Comparison of ENCODE assay signal across 11 cellular contexts in the genomic region with DNA sequence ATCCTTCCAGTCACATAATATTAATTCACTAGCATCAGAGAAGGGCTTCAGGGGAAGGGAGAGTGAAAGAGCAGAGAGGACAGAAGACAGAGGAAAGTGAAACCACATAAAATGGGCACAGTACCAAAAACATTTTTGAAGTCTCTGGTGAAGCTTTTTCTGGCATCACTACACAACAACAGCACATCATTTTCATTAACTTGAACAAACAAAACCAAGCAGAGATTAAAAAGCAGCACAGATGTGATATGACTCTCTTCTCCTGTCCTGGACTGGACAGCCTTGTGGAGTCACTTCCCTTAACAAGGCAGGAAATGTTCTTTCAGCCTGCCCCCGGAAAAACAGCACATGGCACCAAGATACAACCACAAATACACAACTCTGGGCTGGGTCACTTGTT.
DNase-seq lines count a peak whose midpoint lies in the region; ATAC-seq and TF ChIP-seq lines count a peak whose summit lies in the region.
"Had no signal": no experiment of that assay in that cellular context is flagged by ENCODE, and none has a peak within 500 bp of the region (broad histone marks: within the 10 kb centered on the region; RNA-seq: fewer than 3 reads in every experiment).

No MANE protein-coding gene starts in this region.

- peaks cover 8 to 15% (median 11%) of the 10 kb centered on the region in 10 experiments; a peak in 19 of 20 replicates for H3K4me1 ChIP-seq in BLaER1 treated with 17β-estradiol and CSF1 and Interleukin-3, amounts not matched to agents 10 nM and 100 nM
- H3K4me1 ChIP-seq in MM.1S (ENCODE audit: low read length) (no peaks in the 10 kb centered on the region), endocrine pancreas (ENCODE audit: control insufficient read depth, insufficient read depth, low read length) (peaks cover 9% of the 10 kb centered on the region), mesenchymal stem cell (ENCODE audit: control insufficient read depth, insufficient read depth, low read depth, low read length) (peaks cover 2% of the 10 kb centered on the region), neuronal stem cell (ENCODE audit: control insufficient read depth in 2 of 2, insufficient read depth in 1 of 2, low read depth in 1 of 2, low read length in 2 of 2) (peaks cover 0 to 3% of the 10 kb centered on the region in 2 donors)
- no peaks in the 10 kb centered on the region for H3K4me1 ChIP-seq in naive thymus-derived CD4-positive, alpha-beta T cell (ENCODE audit: control insufficient read depth in 2 of 2, insufficient read depth in 2 of 2, low read length in 2 of 2)

- no peaks in the 10 kb centered on the region for H3K36me3 ChIP-seq in BLaER1 treated with 17β-estradiol and CSF1 and Interleukin-3, amounts not matched to agents 10 nM and 100 nM
- H3K36me3 ChIP-seq in MM.1S (replicated peaks; ENCODE audit: insufficient read depth, low read length) (no peaks in the 10 kb centered on the region), endocrine pancreas (ENCODE audit: control insufficient read depth, insufficient read depth, low read length) (no peaks in the 10 kb centered on the region), mesenchymal stem cell (ENCODE audit: control insufficient read depth in 1 of 2, insufficient read depth in 2 of 2, low read depth in 1 of 2, low read length in 2 of 2) (no peaks in the 10 kb centered on the region), neuronal stem cell (replicated peaks in 1 of 2; ENCODE audit: control insufficient read depth in 2 of 2, insufficient read depth in 2 of 2, low read length in 2 of 2) (no peaks in the 10 kb centered on the region)
- no peaks in the 10 kb centered on the region for H3K36me3 ChIP-seq in naive thymus-derived CD4-positive, alpha-beta T cell (ENCODE audit: control insufficient read depth in 2 of 3, insufficient read depth in 3 of 3, low read length in 3 of 3)

- WGBS in mesenchymal stem cell = 77% methylated on average over 1 of the region's 1 CpG
- WGBS in neuronal stem cell (ENCODE audit: extremely low coverage in 2 of 2, insufficient read length in 2 of 2, insufficient replicate concordance in 1 of 2), 2 donors = no CpG with 5 or more reads among the region's 1 CpG

- H2BK12ac ChIP-seq in mesenchymal stem cell (ENCODE audit: low read length in 2 of 2) = no peak overlapping the region
- H2BK12ac ChIP-seq in neuronal stem cell (ENCODE audit: low read length) = no peak overlapping the region

- H3K9ac ChIP-seq in BLaER1 treated with 17β-estradiol and CSF1 and Interleukin-3, amounts not matched to agents 10 nM and 100 nM = no peak overlapping the region
- H3K9ac ChIP-seq in MM.1S (ENCODE audit: low read length) (no peak overlapping the region), endocrine pancreas (ENCODE audit: control insufficient read depth, insufficient read depth, low read length) (no peak overlapping the region), mesenchymal stem cell (ENCODE audit: low read length) (peak overlapping the region; percentile 57), neuronal stem cell (ENCODE audit: low read depth, low read length, poor library complexity) (no peak overlapping the region)

- no peak overlapping the region for H3K4me3 ChIP-seq in BLaER1 treated with 17β-estradiol and CSF1 and Interleukin-3, amounts not matched to agents 10 nM and 100 nM
- no peak overlapping the region for H3K4me3 ChIP-seq in MM.1S (ENCODE audit: low read length)
- peak overlapping the region; percentile 4 for H3K4me3 ChIP-seq in endocrine pancreas (ENCODE audit: control insufficient read depth, insufficient read depth, low read length)
- H3K4me3 ChIP-seq in mesenchymal stem cell (ENCODE audit: insufficient read depth in 1 of 2, low read depth in 1 of 2, low read length in 2 of 2) = peak overlapping the region in 1 of 2 experiments; percentile 24
- H3K4me3 ChIP-seq in neuronal stem cell (ENCODE audit: low read length in 2 of 2) = no peak overlapping the region
- H3K4me3 ChIP-seq in naive thymus-derived CD4-positive, alpha-beta T cell (ENCODE audit: low read length) = no peak overlapping the region

- H3K18ac ChIP-seq in mesenchymal stem cell (ENCODE audit: low read depth in 1 of 2, low read length in 2 of 2) (no peak overlapping the region), neuronal stem cell (ENCODE audit: low read length) (no peak overlapping the region)

- no peaks in the 10 kb centered on the region for H3K9me3 ChIP-seq in BLaER1 treated with 17β-estradiol and CSF1 and Interleukin-3, amounts not matched to agents 10 nM and 100 nM (replicated peaks in 1 of 11)
- no peaks in the 10 kb centered on the region for H3K9me3 ChIP-seq in MM.1S (replicated peaks; ENCODE audit: insufficient read depth, low read length)
- no peaks in the 10 kb centered on the region for H3K9me3 ChIP-seq in endocrine pancreas (ENCODE audit: control insufficient read depth, low read length)
- H3K9me3 ChIP-seq in mesenchymal stem cell (ENCODE audit: control insufficient read depth, low read length) = no peaks in the 10 kb centered on the region
- no peaks in the 10 kb centered on the region for H3K9me3 ChIP-seq in neuronal stem cell (replicated peaks in 1 of 2; ENCODE audit: control insufficient read depth in 2 of 2, insufficient read depth in 1 of 2, low read depth in 1 of 2, low read length in 2 of 2)
- no peaks in the 10 kb centered on the region for H3K9me3 ChIP-seq in naive thymus-derived CD4-positive, alpha-beta T cell (ENCODE audit: control insufficient read depth in 2 of 3, low read length in 3 of 3)

- H3K27ac Mint-ChIP-seq in naive thymus-derived CD4-positive, alpha-beta T cell = no peak overlapping the region
- no peak overlapping the region for H3K27ac Mint-ChIP-seq in stimulated activated naive B cell treated with anti-CD40 and anti-IgM and Interleukin-4, amounts not matched to agents 10 μg/mL and 1 μg/mL and 100 μg/mL, for 72 hours
- H3K27ac Mint-ChIP-seq: CD4-positive, CD25-positive, alpha-beta regulatory T cell; stimulated activated effector memory CD8-positive, alpha-beta T cell treated with anti-CD3 and anti-CD28 coated beads, Interleukin-12 subunit alpha, Interleukin-12 subunit beta, amount 100 ng/mL, for 72 hours had no signal

- no peak overlapping the region for H2AFZ ChIP-seq in MM.1S (ENCODE audit: low read length)
- no peak overlapping the region for H2AFZ ChIP-seq in mesenchymal stem cell (ENCODE audit: low read depth, low read length)
- H2AFZ ChIP-seq in neuronal stem cell (ENCODE audit: low read length) = no peak overlapping the region

- POLR2A ChIA-PET in naive thymus-derived CD4-positive, alpha-beta T cell (lab: Charles Lee) = no interaction called here

- H3K27me3 ChIP-seq in BLaER1 treated with 17β-estradiol and CSF1 and Interleukin-3, amounts not matched to agents 10 nM and 100 nM = no peaks in the 10 kb centered on the region
- H3K27me3 ChIP-seq in MM.1S (replicated peaks; ENCODE audit: insufficient read depth, low read length) (no peaks in the 10 kb centered on the region), endocrine pancreas (ENCODE audit: control insufficient read depth, insufficient read depth, low read length) (no peaks in the 10 kb centered on the region), mesenchymal stem cell (ENCODE audit: control insufficient read depth in 1 of 2, insufficient read depth in 1 of 2, low read length in 2 of 2) (no peaks in the 10 kb centered on the region), neuronal stem cell (ENCODE audit: control insufficient read depth in 3 of 3, insufficient read depth in 3 of 3, low read depth in 1 of 3, low read length in 3 of 3) (no peaks in the 10 kb centered on the region)
- no peaks in the 10 kb centered on the region for H3K27me3 ChIP-seq in naive thymus-derived CD4-positive, alpha-beta T cell (ENCODE audit: control insufficient read depth in 2 of 2, insufficient read depth in 2 of 2, low read length in 2 of 2)

- H3K36me3 Mint-ChIP-seq in naive thymus-derived CD4-positive, alpha-beta T cell = no peaks in the 10 kb centered on the region
- H3K36me3 Mint-ChIP-seq in stimulated activated naive B cell treated with anti-CD40 and anti-IgM and Interleukin-4, amounts not matched to agents 10 μg/mL and 1 μg/mL and 100 μg/mL, for 72 hours = no peaks in the 10 kb centered on the region
- H3K36me3 Mint-ChIP-seq: CD4-positive, CD25-positive, alpha-beta regulatory T cell; stimulated activated effector memory CD8-positive, alpha-beta T cell treated with anti-CD3 and anti-CD28 coated beads, Interleukin-12 subunit alpha, Interleukin-12 subunit beta, amount 100 ng/mL, for 72 hours had no signal

- H3K27ac ChIP-seq in BLaER1 treated with 17β-estradiol and CSF1 and Interleukin-3, amounts not matched to agents 10 nM and 100 nM = no peak overlapping the region
- H3K27ac ChIP-seq in MM.1S (ENCODE audit: low read length) (no peak overlapping the region), mesenchymal stem cell (ENCODE audit: low read length, poor library complexity, severe bottlenecking) (no peak overlapping the region), neuronal stem cell (replicated peaks; ENCODE audit: low read length) (no peak overlapping the region)
- H3K27ac ChIP-seq in naive thymus-derived CD4-positive, alpha-beta T cell (ENCODE audit: low read depth, low read length) = no peak overlapping the region

- H3K79me1 ChIP-seq in mesenchymal stem cell (replicated peaks; ENCODE audit: low read length, poor library complexity, severe bottlenecking) (no peaks in the 10 kb centered on the region), neuronal stem cell (ENCODE audit: low read depth, low read length) (no peaks in the 10 kb centered on the region)

- no peak overlapping the region for H2BK120ac ChIP-seq in mesenchymal stem cell (ENCODE audit: low read depth, low read length)
- no peak overlapping the region for H2BK120ac ChIP-seq in neuronal stem cell (ENCODE audit: low read depth, low read length)

- H3K4me2 ChIP-seq in BLaER1 treated with 17β-estradiol and CSF1 and Interleukin-3, amounts not matched to agents 10 nM and 100 nM = peak overlapping the region; percentile 29 to 66 (median 52)
- peak overlapping the region; percentile 20; the same call in 1 of the 2 replicates for H3K4me2 ChIP-seq in MM.1S (ENCODE audit: low read depth, low read length)
- no peak overlapping the region for H3K4me2 ChIP-seq in mesenchymal stem cell (ENCODE audit: low read length, poor library complexity, severe bottlenecking)
- H3K4me2 ChIP-seq in neuronal stem cell (ENCODE audit: insufficient read depth, low read length, poor library complexity, severe bottlenecking) = no peak overlapping the region

- peaks cover 0 to 12% (median 3%) of the 10 kb centered on the region in 11 donors for H3K9me3 Mint-ChIP-seq in naive thymus-derived CD4-positive, alpha-beta T cell
- peaks cover 0 to 5% of the 10 kb centered on the region in 2 donors for H3K9me3 Mint-ChIP-seq in stimulated activated naive B cell treated with anti-CD40 and anti-IgM and Interleukin-4, amounts not matched to agents 10 μg/mL and 1 μg/mL and 100 μg/mL, for 72 hours

- no peak for ATAC-seq in GM21515 (IDR thresholded peaks at IDR 0.05; ENCODE audit: unreplicated experiment)
- ATAC-seq in naive thymus-derived CD4-positive, alpha-beta T cell = no peak
- no peak for ATAC-seq in stimulated activated naive B cell treated with anti-CD40 and anti-IgM and Interleukin-4, amounts not matched to agents 10 μg/mL and 1 μg/mL and 100 μg/mL, for 72 hours (replicated peaks)
- ATAC-seq: stimulated activated effector memory CD8-positive, alpha-beta T cell treated with anti-CD3 and anti-CD28 coated beads, Interleukin-12 subunit alpha, Interleukin-12 subunit beta, amount 100 ng/mL, for 72 hours had no signal

- no peaks in the 10 kb centered on the region for H3F3A ChIP-seq in MM.1S (ENCODE audit: insufficient read depth, low read length)

- no peaks in the 10 kb centered on the region for H4K20me1 ChIP-seq in BLaER1 treated with 17β-estradiol and CSF1 and Interleukin-3, amounts not matched to agents 10 nM and 100 nM
- H4K20me1 ChIP-seq in MM.1S (ENCODE audit: insufficient read depth, low read length) = no peaks in the 10 kb centered on the region

- H2AK5ac ChIP-seq in mesenchymal stem cell (ENCODE audit: low read length, severe bottlenecking) (no peak overlapping the region), neuronal stem cell (ENCODE audit: low read depth, low read length) (no peak overlapping the region)

- no peaks in the 10 kb centered on the region for H3K4me1 Mint-ChIP-seq in naive thymus-derived CD4-positive, alpha-beta T cell
- H3K4me1 Mint-ChIP-seq in stimulated activated naive B cell treated with anti-CD40 and anti-IgM and Interleukin-4, amounts not matched to agents 10 μg/mL and 1 μg/mL and 100 μg/mL, for 72 hours = no peaks in the 10 kb centered on the region
- H3K4me1 Mint-ChIP-seq: CD4-positive, CD25-positive, alpha-beta regulatory T cell; stimulated activated effector memory CD8-positive, alpha-beta T cell treated with anti-CD3 and anti-CD28 coated beads, Interleukin-12 subunit alpha, Interleukin-12 subunit beta, amount 100 ng/mL, for 72 hours had no signal

- H3K9me2 ChIP-seq in MM.1S (replicated peaks; ENCODE audit: insufficient read depth, low read length) = no peaks in the 10 kb centered on the region

- CTCF ChIA-PET in naive thymus-derived CD4-positive, alpha-beta T cell (lab: Charles Lee) = no interaction called here

- H3K14ac ChIP-seq in mesenchymal stem cell (ENCODE audit: low read length in 2 of 2) (no peak overlapping the region), neuronal stem cell (ENCODE audit: low read length) (no peak overlapping the region)

- H2BK5ac ChIP-seq in mesenchymal stem cell (ENCODE audit: low read depth, low read length, poor library complexity, severe bottlenecking) (no peak overlapping the region), neuronal stem cell (ENCODE audit: low read length) (no peak overlapping the region)

- H3K27me3 Mint-ChIP-seq in naive thymus-derived CD4-positive, alpha-beta T cell = peaks cover 0 to 8% (median 0%) of the 10 kb centered on the region in 5 donors
- peaks cover 0 to 4% of the 10 kb centered on the region in 2 donors for H3K27me3 Mint-ChIP-seq in stimulated activated naive B cell treated with anti-CD40 and anti-IgM and Interleukin-4, amounts not matched to agents 10 μg/mL and 1 μg/mL and 100 μg/mL, for 72 hours
- H3K27me3 Mint-ChIP-seq: CD4-positive, CD25-positive, alpha-beta regulatory T cell had no signal

- DNase-seq in MM.1S (peak; percentile 43), mesenchymal stem cell (peak; percentile 57), neuronal stem cell (ENCODE audit: low spot score) (no peak)
- no peak for DNase-seq in naive thymus-derived CD4-positive, alpha-beta T cell
- no peak for DNase-seq in stimulated activated naive B cell treated with anti-CD40 and anti-IgM and Interleukin-4, amounts not matched to agents 10 μg/mL and 1 μg/mL and 100 μg/mL, for 72 hours
- DNase-seq: CD4-positive, CD25-positive, alpha-beta regulatory T cell; NCI-H187 treated with DMSO at 0.1 percent for 48 hours had no signal

- no peak overlapping the region for H3K4ac ChIP-seq in mesenchymal stem cell (ENCODE audit: low read depth in 1 of 2, low read length in 2 of 2)
- H3K4ac ChIP-seq in neuronal stem cell (ENCODE audit: low read length) = no peak overlapping the region

- no peak overlapping the region for H3K23ac ChIP-seq in mesenchymal stem cell (ENCODE audit: low read length in 2 of 2)
- H3K23ac ChIP-seq in neuronal stem cell (ENCODE audit: low read depth, low read length, poor library complexity) = no peak overlapping the region

- no peaks in the 10 kb centered on the region for H3K79me2 ChIP-seq in MM.1S (ENCODE audit: low read length)

- H2BK15ac ChIP-seq in mesenchymal stem cell (ENCODE audit: low read depth, poor library complexity, severe bottlenecking) = no peak overlapping the region
- H2BK15ac ChIP-seq in neuronal stem cell (ENCODE audit: low read length) = no peak overlapping the region

- intact Hi-C loops in naive thymus-derived CD4-positive, alpha-beta T cell (cut with micrococcal nuclease) = no loop called here

- TF ChIP-seq CTCF in MM.1S (IDR thresholded peaks at IDR 0.05; ENCODE audit: low read length) = no peak

- no peak overlapping the region for H4K91ac ChIP-seq in mesenchymal stem cell (ENCODE audit: low read length)
- no peak overlapping the region for H4K91ac ChIP-seq in neuronal stem cell (ENCODE audit: low read depth, low read length, poor library complexity)

- no peak overlapping the region for H3K4me3 Mint-ChIP-seq in naive thymus-derived CD4-positive, alpha-beta T cell
- H3K4me3 Mint-ChIP-seq in stimulated activated naive B cell treated with anti-CD40 and anti-IgM and Interleukin-4, amounts not matched to agents 10 μg/mL and 1 μg/mL and 100 μg/mL, for 72 hours = no peak overlapping the region
- H3K4me3 Mint-ChIP-seq: CD4-positive, CD25-positive, alpha-beta regulatory T cell; stimulated activated effector memory CD8-positive, alpha-beta T cell treated with anti-CD3 and anti-CD28 coated beads, Interleukin-12 subunit alpha, Interleukin-12 subunit beta, amount 100 ng/mL, for 72 hours had no signal

- H4K8ac ChIP-seq in mesenchymal stem cell (ENCODE audit: low read length) (no peak overlapping the region), neuronal stem cell (ENCODE audit: low read depth, low read length) (no peak overlapping the region)

Comparison
In these comparisons a context has a peak if more than half of its experiments do, and no peak if none do; other contexts are left out.
1. H3K4me2 ChIP-seq: peak in BLaER1 treated with 17β-estradiol and CSF1 and Interleukin-3, amounts not matched to agents 10 nM and 100 nM (11 of 11) and MM.1S (single experiment); none in mesenchymal stem cell (single experiment) and neuronal stem cell (single experiment).
2. DNase-seq: peak in MM.1S (single experiment) and mesenchymal stem cell (single experiment); none in neuronal stem cell (single experiment), naive thymus-derived CD4-positive, alpha-beta T cell (0 of 9) and stimulated activated naive B cell treated with anti-CD40 and anti-IgM and Interleukin-4, amounts not matched to agents 10 μg/mL and 1 μg/mL and 100 μg/mL, for 72 hours (single experiment).